In the genomic region with DNA sequence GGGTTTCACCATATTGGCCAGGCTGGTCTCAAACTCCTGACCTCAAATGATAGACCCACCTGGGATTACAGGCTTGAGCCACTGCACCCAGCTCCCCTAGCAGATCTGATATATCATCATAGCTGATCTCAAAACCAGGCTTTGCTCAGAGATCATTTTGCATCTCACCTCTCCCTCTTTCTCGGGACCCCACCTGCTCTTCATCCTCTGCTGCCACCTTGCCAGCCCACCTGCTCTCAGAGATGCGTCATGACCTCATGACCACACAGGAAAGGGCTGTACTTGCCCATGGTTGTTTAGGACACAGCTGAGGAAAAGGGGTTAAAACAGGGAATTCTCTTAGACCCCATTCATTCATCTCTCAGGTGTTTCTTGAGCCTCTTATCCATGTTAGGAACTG, we compare ENCODE assay signal across 33 cellular contexts. TPM values are rescaled to one million over a fixed set of nuclear protein-coding genes. Genes with fewer than 3 reads are reported as not detected.
"Had no signal": no experiment of that assay in that cellular context is flagged by ENCODE, and none has a peak within 500 bp of the region (broad histone marks: within the 10 kb centered on the region; RNA-seq: fewer than 3 reads in every experiment).

No MANE protein-coding gene starts in this region.

- H3K27ac ChIP-seq: left lung, lower lobe of right lung, ovary, right atrium auricular region, right lobe of liver, tibial nerve, upper lobe of left lung, vagina had no signal

- H3K4me1 ChIP-seq: left lung, lower lobe of right lung, right atrium auricular region, right lobe of liver, tibial nerve, upper lobe of left lung had no signal

- H3K4me3 ChIP-seq: left lung, lower lobe of right lung, ovary, right atrium auricular region, right lobe of liver, smooth muscle cell, tibial nerve, upper lobe of left lung, vagina had no signal

- H3K27me3 ChIP-seq: ovary, right atrium auricular region, right lobe of liver, upper lobe of left lung, vagina had no signal

- H3K4me2 ChIP-seq: smooth muscle cell had no signal

- DNase-seq: hypothalamus; immature natural killer cell; kidney; left colon; left lung; lower lobe of right lung; mammary epithelial cell; mesendoderm; naive B cell; natural killer cell; nephron progenitor cell; ovary; right lobe of liver; stimulated activated CD4-positive, alpha-beta T cell treated with anti-CD3 and anti-CD28 coated beads, Interleukin-1b, Interleukin-23, amount 100 ng/mL, for 48 hours; stimulated activated CD4-positive, alpha-beta T cell treated with anti-CD3 and anti-CD28 coated beads, Interleukin-2, amount 100 ng/mL, for 48 hours; stimulated activated CD4-positive, alpha-beta T cell treated with anti-CD3 and anti-CD28 coated beads, Interleukin-4, amount 100 ng/mL, for 4 hours; stimulated activated CD8-positive, alpha-beta memory T cell treated with anti-CD3 and anti-CD28 coated beads, Interleukin-4, amount 100 ng/mL, for 48 hours; stimulated activated naive CD4-positive, alpha-beta T cell treated with Interleukin-2 at 50 U/mL for 16 hours; stimulated activated naive CD8-positive, alpha-beta T cell treated with anti-CD3 and anti-CD28 coated beads, Interleukin-15, amount 100 ng/mL, for 72 hours; substantia nigra; upper lobe of left lung had no signal

- ATAC-seq: left colon; left lung; lower lobe of right lung; natural killer cell; right lobe of liver; stimulated activated memory B cell treated with anti-CD40 and anti-IgM and Interleukin-4, amounts not matched to agents 10 μg/mL and 1 μg/mL and 100 μg/mL, for 72 hours; stimulated activated naive CD8-positive, alpha-beta T cell treated with anti-CD3 and anti-CD28 coated beads, Interleukin-15, amount 100 ng/mL, for 72 hours had no signal

- FAIRE-seq: islet of Langerhans, kidney had no signal

- H3K36me3 ChIP-seq: left lung, lower lobe of right lung, ovary, right atrium auricular region, right lobe of liver, tibial nerve, upper lobe of left lung, vagina had no signal

- H3K9me3 ChIP-seq: left lung, lower lobe of right lung, ovary, right atrium auricular region, right lobe of liver, tibial nerve, upper lobe of left lung, vagina had no signal

RNA-seq across cellular contexts. Expression of a gene that starts 27.4 kb away (rescaled TPM):
- total RNA-seq: liver, mononuclear cell, natural killer cell, progenitor cell of endocrine pancreas, pulmonary artery endothelial cell, right atrium auricular region, right lobe of liver, skeletal muscle tissue, temporal lobe had no signal
- polyA plus RNA-seq: immature natural killer cell, liver, smooth muscle cell had no signal

RNA-seq across cellular contexts. Expression of a gene that starts 57.8 kb away (rescaled TPM):
- total RNA-seq: mononuclear cell, natural killer cell had no signal
- polyA plus RNA-seq: immature natural killer cell had no signal
